Comparison of ENCODE assay signal across 9 cellular contexts in the genomic region with DNA sequence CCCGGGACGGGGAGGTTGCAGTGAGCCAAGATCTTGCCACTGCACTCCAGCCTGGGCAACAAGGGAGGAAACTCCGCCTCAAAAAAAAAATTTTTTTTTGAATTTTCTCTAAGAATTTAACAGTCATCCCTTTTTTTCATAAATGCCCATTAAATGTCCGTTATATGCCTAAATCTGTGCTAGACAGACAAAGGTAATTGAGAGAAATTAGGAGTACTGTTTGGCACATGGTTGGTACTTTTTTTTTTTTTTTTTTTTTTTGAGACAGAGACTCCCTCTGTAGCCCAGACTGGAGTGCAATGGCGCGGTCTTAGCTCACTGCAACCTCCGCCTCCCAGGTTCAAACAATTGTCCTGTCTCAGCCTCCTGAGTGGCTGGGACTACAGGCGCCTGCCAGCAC. TPM values are rescaled to one million over a fixed set of nuclear protein-coding genes. Genes with fewer than 3 reads are reported as not detected.
DNase-seq lines count a peak whose midpoint lies in the region; ATAC-seq and TF ChIP-seq lines count a peak whose summit lies in the region.
"Had no signal": no experiment of that assay in that cellular context is flagged by ENCODE, and none has a peak within 500 bp of the region (broad histone marks: within the 10 kb centered on the region; RNA-seq: fewer than 3 reads in every experiment).

No MANE protein-coding gene starts in this region.

- H3K27me3 Mint-ChIP-seq in T-cell: no peaks in the 10 kb centered on the region
- H3K27me3 Mint-ChIP-seq: CD4-positive, alpha-beta memory T cell had no signal

- TF ChIP-seq CTCF in heart right ventricle (IDR thresholded peaks at IDR 0.05) (no peak), fibroblast of the aortic adventitia (IDR thresholded peaks at IDR 0.05; ENCODE audit: insufficient read depth, low read length) (no peak), suprapubic skin (IDR thresholded peaks at IDR 0.05) (no peak), WERI-Rb-1 (IDR thresholded peaks at IDR 0.05; ENCODE audit: low read depth, low read length) (no peak), foreskin fibroblast (IDR thresholded peaks at IDR 0.05; ENCODE audit: low read depth, low read length) (no peak)

- peak overlapping the region in 2 of 3 donors; percentile 84 to 99 for H3K4me3 Mint-ChIP-seq in T-cell

- no peak for DNase-seq in heart right ventricle
- DNase-seq in right cardiac atrium: no peak
- no peak for DNase-seq in T-cell
- no peak for DNase-seq in fibroblast of the aortic adventitia (ENCODE audit: low read depth)
- DNase-seq in suprapubic skin (ENCODE audit: low spot score in 2 of 2): no peak
- DNase-seq in WERI-Rb-1: no peak
- no peak for DNase-seq in COR-L47 (lab: John Stamatoyannopoulos, UW)
- DNase-seq in foreskin fibroblast: no peak
- DNase-seq: CD4-positive, alpha-beta memory T cell had no signal

- POLR2A ChIA-PET in T-cell (lab: Charles Lee): interaction anchor here (0.6 to 1.2 kb wide), 4 partner anchors 13 to 1653 kb away, joined by 3 to 7 read pairs (median 6); no protein-coding TSS in a partner anchor

- no peak for TF ChIP-seq EP300 in suprapubic skin (IDR thresholded peaks at IDR 0.05)

- H3K4me1 ChIP-seq in heart right ventricle (peaks cover 0 to 63% (median 45%) of the 10 kb centered on the region in 9 donors), right cardiac atrium (ENCODE audit: control insufficient read depth, insufficient read depth, low read length) (peaks cover 2% of the 10 kb centered on the region), suprapubic skin (peaks cover 32% of the 10 kb centered on the region)

- no peaks in the 10 kb centered on the region for H3K9me3 ChIP-seq in heart right ventricle
- H3K9me3 ChIP-seq in right cardiac atrium (ENCODE audit: control insufficient read depth, low read length): no peaks in the 10 kb centered on the region
- no peaks in the 10 kb centered on the region for H3K9me3 ChIP-seq in suprapubic skin
- no peaks in the 10 kb centered on the region for H3K9me3 ChIP-seq in WERI-Rb-1 (ENCODE audit: severe bottlenecking)

- no peaks in the 10 kb centered on the region for H3K36me3 Mint-ChIP-seq in T-cell

- intact Hi-C loops in heart right ventricle (cut with DNase I) (no loop called here), right cardiac atrium (cut with DNase I) (no loop called here)

- ATAC-seq in heart right ventricle (no peak), right cardiac atrium (no peak), T-cell (replicated peaks in 1 of 4) (no peak)

- peak overlapping the region in 3 of 10 donors; percentile 26 to 96 (median 94) for H3K27ac ChIP-seq in heart right ventricle
- H3K27ac ChIP-seq in right cardiac atrium (ENCODE audit: low read length): no peak overlapping the region
- no peak overlapping the region for H3K27ac ChIP-seq in suprapubic skin
- H3K27ac ChIP-seq in WERI-Rb-1: no peak overlapping the region

- H3K36me3 ChIP-seq in heart right ventricle: peaks cover 0 to 3% (median 0%) of the 10 kb centered on the region in 9 donors
- no peaks in the 10 kb centered on the region for H3K36me3 ChIP-seq in suprapubic skin
- peaks cover 3% of the 10 kb centered on the region; the same call in 1 of the 2 replicates for H3K36me3 ChIP-seq in WERI-Rb-1

- WGBS in heart right ventricle, 2 donors: 83 to 96% methylated on average over 8 of the region's 8 CpGs
- WGBS in right cardiac atrium: 82% methylated on average over 8 of the region's 8 CpGs
- WGBS in suprapubic skin: 79% methylated on average over 8 of the region's 8 CpGs

- no peak overlapping the region for H3K27ac Mint-ChIP-seq in T-cell

- H3K27me3 ChIP-seq in heart right ventricle: no peaks in the 10 kb centered on the region
- H3K27me3 ChIP-seq in right cardiac atrium (ENCODE audit: control insufficient read depth, insufficient read depth): no peaks in the 10 kb centered on the region
- H3K27me3 ChIP-seq in suprapubic skin: no peaks in the 10 kb centered on the region
- H3K27me3 ChIP-seq in WERI-Rb-1 (ENCODE audit: insufficient read depth, low read depth, severe bottlenecking): no peaks in the 10 kb centered on the region

- no peak for TF ChIP-seq POLR2A in suprapubic skin (IDR thresholded peaks at IDR 0.05)

- H3K4me3 ChIP-seq in heart right ventricle (peak overlapping the region in 6 of 10 donors; percentile 87 to 100 (median 98)), right cardiac atrium (ENCODE audit: low read length) (no peak overlapping the region), fibroblast of the aortic adventitia (ENCODE audit: low read depth, low read length) (peak overlapping the region; percentile 17), suprapubic skin (peak overlapping the region; percentile 76), WERI-Rb-1 (ENCODE audit: low read depth, low read length) (no peak overlapping the region), foreskin fibroblast (ENCODE audit: low read depth in 1 of 2, low read length in 2 of 2) (peak overlapping the region in 1 of 2 donors; percentile 95)

- CTCF ChIA-PET in T-cell (lab: Charles Lee): interaction anchor here in 1 of 2 donors (0.7 kb wide), 1 partner anchor 87 kb away, joined by 3 read pairs; no protein-coding TSS in a partner anchor

- no peaks in the 10 kb centered on the region for H3K9me3 Mint-ChIP-seq in T-cell
- H3K9me3 Mint-ChIP-seq: CD4-positive, alpha-beta memory T cell had no signal

- H3K4me1 Mint-ChIP-seq in T-cell: peaks cover 31 to 49% (median 44%) of the 10 kb centered on the region in 3 donors

RNA-seq across cellular contexts. Expression of a gene that starts 1.7 kb away (rescaled TPM):
- total RNA-seq in heart right ventricle: 100 to 1,000 TPM; 133 to 178 (median 151) TPM
- polyA plus RNA-seq in heart right ventricle: 100 to 1,000 TPM in 1 of 2 donors, 10 to 100 TPM in 1; 33.3 to 166 TPM
- total RNA-seq in right cardiac atrium: 100 to 1,000 TPM; 107 to 114 (median 111) TPM
- polyA plus RNA-seq in right cardiac atrium: 96.4 TPM
- total RNA-seq in T-cell: 10 to 100 TPM; 33.9 to 63.1 (median 53.1) TPM
- 44.1 and 117 TPM in 2 replicates for total RNA-seq in fibroblast of the aortic adventitia (ENCODE audit: low replicate concordance)
- 10 to 100 TPM; 57.4 to 67.6 (median 66.6) TPM for total RNA-seq in suprapubic skin

RNA-seq across cellular contexts. Expression of a gene that starts 4.9 kb away (rescaled TPM):
- total RNA-seq in heart right ventricle (10 to 100 TPM; 23.2 to 34.3 (median 30.6) TPM), right cardiac atrium (10 to 100 TPM; 22.5 to 24.9 (median 23.6) TPM), T-cell (10 to 100 TPM; 14.6 to 53.5 (median 46.0) TPM), fibroblast of the aortic adventitia (ENCODE audit: low replicate concordance) (20.6 and 45.6 TPM in 2 replicates), suprapubic skin (10 to 100 TPM; 21.0 to 31.3 (median 22.3) TPM)
- polyA plus RNA-seq in heart right ventricle (10 to 100 TPM; 10.0 to 11.7 TPM), right cardiac atrium (11.8 TPM)

RNA-seq across cellular contexts. Expression of a gene that starts 33.3 kb away (rescaled TPM):
- total RNA-seq in heart right ventricle: 10 to 100 TPM; 10.5 to 16.9 (median 13.8) TPM
- polyA plus RNA-seq in heart right ventricle: 10 to 100 TPM in 1 of 2 donors, 1 to 10 TPM in 1; 2.9 to 10.0 TPM
- 10 to 100 TPM; 13.5 to 19.0 (median 14.5) TPM for total RNA-seq in right cardiac atrium
- 4.8 TPM for polyA plus RNA-seq in right cardiac atrium
- total RNA-seq in T-cell: 10 to 100 TPM; 38.0 to 43.3 (median 39.2) TPM
- 10.1 and 33.4 TPM in 2 replicates for total RNA-seq in fibroblast of the aortic adventitia (ENCODE audit: low replicate concordance)
- 10 to 100 TPM; 31.2 to 55.0 (median 44.4) TPM for total RNA-seq in suprapubic skin

Comparison
In these comparisons a context has a peak if more than half of its experiments do, and no peak if none do; other contexts are left out.
1. H3K4me3 ChIP-seq: peak in heart right ventricle (6 of 10), fibroblast of the aortic adventitia (single experiment) and suprapubic skin (single experiment); none in right cardiac atrium (single experiment) and WERI-Rb-1 (single experiment).